9 cellular contexts compared by ENCODE assay signal in genomic region chr1:196148367-196148970, GRCh38.
DNase-seq lines count a peak whose midpoint lies in the region; ATAC-seq and TF ChIP-seq lines count a peak whose summit lies in the region.
"Had no signal": no experiment of that assay in that cellular context is flagged by ENCODE, and none has a peak within 500 bp of the region (broad histone marks: within the 10 kb centered on the region; RNA-seq: fewer than 3 reads in every experiment).

No MANE protein-coding gene starts in this region.

- H3K27me3 Mint-ChIP-seq in H9 (ENCODE audit: low read depth), result no peaks in the 10 kb centered on the region

- no peaks in the 10 kb centered on the region for H3K27me3 ChIP-seq in H9 (ENCODE audit: insufficient read depth, low read length)
- no peaks in the 10 kb centered on the region for H3K27me3 ChIP-seq in breast epithelium

- H3K4me3 ChIP-seq in breast epithelium, result no peak overlapping the region

- peak; percentile 47 for DNase-seq in EL
- no peak for DNase-seq in H9
- DNase-seq in NCI-H2029 (lab: John Stamatoyannopoulos, UW), result peak; percentile 2
- DNase-seq in breast epithelium (ENCODE audit: low spot score in 2 of 2), result no peak
- DNase-seq in middle frontal gyrus (ENCODE audit: extremely low spot score, low spot score), result peak; percentile 37
- no peak for DNase-seq in GM19240 (ENCODE audit: insufficient read length, low spot score)
- no peak for DNase-seq in stimulated activated CD4-positive, alpha-beta T cell treated with anti-CD3 and anti-CD28 coated beads, Interleukin-4, amount 100 ng/mL, for 4 hours

- no peak overlapping the region for H3K23ac ChIP-seq in H9 (ENCODE audit: insufficient read length, low read depth, low read length)

- no peak overlapping the region for H3K4ac ChIP-seq in H9 (ENCODE audit: low read depth, low read length)

- H4K8ac ChIP-seq in H9 (replicated peaks; ENCODE audit: insufficient read length, low read depth, low read length), result no peak overlapping the region

- H4K5ac ChIP-seq in H9 (ENCODE audit: insufficient read length, low read depth, low read length), result no peak overlapping the region

- H4K91ac ChIP-seq in H9 (ENCODE audit: insufficient read length, low read depth, low read length), result no peak overlapping the region

- H2AFZ ChIP-seq in H9 (ENCODE audit: low read length), result no peak overlapping the region

- TF ChIP-seq POLR2A in breast epithelium (IDR thresholded peaks at IDR 0.05), result no peak

- no peak overlapping the region for H3K56ac ChIP-seq in H9 (ENCODE audit: insufficient read length, low read depth, low read length)

- H3K27ac Mint-ChIP-seq in H9, result no peak overlapping the region
- H3K27ac Mint-ChIP-seq: T-helper 1 cell treated with Interleukin-12 subunit alpha and Interleukin-12 subunit beta and Interleukin-4 antibody, amounts not matched to agents 30 μg/mL and 1 μg/mL, for 36 hours had no signal

- H4K20me1 ChIP-seq in H9 (ENCODE audit: control insufficient read depth, insufficient read depth, insufficient read length), result no peaks in the 10 kb centered on the region

- no peak overlapping the region for H3K4me2 ChIP-seq in H9 (ENCODE audit: insufficient read depth, insufficient read length, low read length)

- TF ChIP-seq CTCF in H9 (conservative IDR thresholded peaks at IDR 0.05) (peak; percentile 80), breast epithelium (IDR thresholded peaks at IDR 0.05) (peak; percentile 11 to 54 (median 31))

- no peak overlapping the region for H2BK15ac ChIP-seq in H9 (ENCODE audit: low read depth, low read length)

- no peak overlapping the region for H3K14ac ChIP-seq in H9 (ENCODE audit: insufficient read depth, low read length)

- WGBS in H9 (ENCODE audit: extremely low coverage, insufficient read length, low lambda C conversion rate), result no CpG with 5 or more reads among the region's 3 CpGs

- no peaks in the 10 kb centered on the region for H3K23me2 ChIP-seq in H9 (ENCODE audit: insufficient read length, low read depth, low read length, poor library complexity, severe bottlenecking)

- no peaks in the 10 kb centered on the region for H3K36me3 ChIP-seq in breast epithelium

- no peaks in the 10 kb centered on the region for H3K79me2 ChIP-seq in H9 (ENCODE audit: insufficient read depth, low read length)

- H2BK5ac ChIP-seq in H9 (ENCODE audit: insufficient read length, low read length), result no peak overlapping the region

- H3K36me3 Mint-ChIP-seq in H9 (ENCODE audit: insufficient read depth in 1 of 3, low read depth in 3 of 3), result no peaks in the 10 kb centered on the region

- H3K18ac ChIP-seq in H9 (ENCODE audit: insufficient read length, low read depth, low read length), result no peak overlapping the region

- H3K4me3 Mint-ChIP-seq in H9, result no peak overlapping the region
- H3K4me3 Mint-ChIP-seq: T-helper 1 cell treated with Interleukin-12 subunit alpha and Interleukin-12 subunit beta and Interleukin-4 antibody, amounts not matched to agents 30 μg/mL and 1 μg/mL, for 36 hours had no signal

- H2AK5ac ChIP-seq in H9 (ENCODE audit: insufficient read length, low read length), result no peak overlapping the region

- H2BK120ac ChIP-seq in H9 (ENCODE audit: low read depth, low read length, poor library complexity, severe bottlenecking), result no peak overlapping the region

- H3K9me3 ChIP-seq in H9 (ENCODE audit: control insufficient read depth, low read depth, low read length), result no peaks in the 10 kb centered on the region
- no peaks in the 10 kb centered on the region for H3K9me3 ChIP-seq in breast epithelium

- H3K27ac ChIP-seq in H9 (ENCODE audit: insufficient read length, low read depth, low read length) (no peak overlapping the region), breast epithelium (no peak overlapping the region)

- no peak overlapping the region for H3T11ph ChIP-seq in H9 (ENCODE audit: low read length)

- no peak overlapping the region for H2BK12ac ChIP-seq in H9 (ENCODE audit: insufficient read length, low read depth, low read length)

- H3K79me1 ChIP-seq in H9 (ENCODE audit: insufficient read depth, low read depth, low read length, poor library complexity, severe bottlenecking), result no peaks in the 10 kb centered on the region

- peaks cover 0 to 4% of the 10 kb centered on the region in 2 experiments; a peak in 2 of 4 replicates for H3K4me1 Mint-ChIP-seq in H9

- intact Hi-C loops in breast epithelium (cut with DNase I; ENCODE audit: low total_unique reads), result no loop called here

- no peaks in the 10 kb centered on the region for H3K4me1 ChIP-seq in H9 (ENCODE audit: insufficient read depth, low read length)
- H3K4me1 ChIP-seq in breast epithelium, result no peaks in the 10 kb centered on the region

- no peak overlapping the region for H2BK20ac ChIP-seq in H9 (ENCODE audit: low read depth, low read length, poor library complexity, severe bottlenecking)

- no peak overlapping the region for H3K9ac ChIP-seq in H9 (ENCODE audit: extremely low read depth, insufficient read length, low read length)

- no peaks in the 10 kb centered on the region for H3K9me3 Mint-ChIP-seq in H9
- H3K9me3 Mint-ChIP-seq: T-helper 1 cell treated with Interleukin-12 subunit alpha and Interleukin-12 subunit beta and Interleukin-4 antibody, amounts not matched to agents 30 μg/mL and 1 μg/mL, for 36 hours had no signal

- no peak for ATAC-seq in GM19463 (IDR thresholded peaks at IDR 0.05; ENCODE audit: unreplicated experiment)

Comparison
In these comparisons a context has a peak if more than half of its experiments do, and no peak if none do; other contexts are left out.
1. DNase-seq: peak in EL (single experiment), NCI-H2029 (single experiment) and middle frontal gyrus (single experiment); none in H9 (single experiment), breast epithelium (0 of 2), GM19240 (single experiment) and stimulated activated CD4-positive, alpha-beta T cell treated with anti-CD3 and anti-CD28 coated beads, Interleukin-4, amount 100 ng/mL, for 4 hours (0 of 2).